24 cellular contexts compared by ENCODE assay signal in the genomic region with DNA sequence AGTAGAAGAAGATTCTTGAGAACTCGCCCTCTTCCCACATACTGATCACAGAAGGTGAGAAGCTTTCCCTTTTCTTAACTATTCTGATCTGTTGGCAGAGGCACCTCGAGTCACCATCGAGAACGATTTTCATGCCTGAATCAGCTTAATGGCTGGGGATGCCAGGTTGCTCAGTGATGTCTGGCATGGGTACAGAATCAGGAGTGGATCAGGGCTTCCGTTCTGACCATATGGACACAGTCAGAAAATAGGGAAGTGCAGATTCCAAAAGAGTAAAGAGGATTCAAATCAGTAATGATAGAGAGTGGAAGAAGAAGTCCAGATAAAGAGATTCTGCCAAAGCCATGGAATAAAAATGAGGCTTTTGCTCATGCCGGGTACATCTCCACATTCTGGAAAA. TPM values are rescaled to one million over a fixed set of nuclear protein-coding genes. Genes with fewer than 3 reads are reported as not detected.
A peak's percentile ranks its signal among the peaks of the same experiment; 100 is the strongest.
DNase-seq lines count a peak whose midpoint lies in the region; ATAC-seq and TF ChIP-seq lines count a peak whose summit lies in the region.
"Had no signal": no experiment of that assay in that cellular context is flagged by ENCODE, and none has a peak within 500 bp of the region (broad histone marks: within the 10 kb centered on the region; RNA-seq: fewer than 3 reads in every experiment).

No MANE protein-coding gene starts in this region.

- H2AFZ ChIP-seq in SK-N-SH (ENCODE audit: low read depth) (peak overlapping the region; percentile 45), GM23338 (peak overlapping the region; percentile 43; the same call in 1 of the 2 replicates), PC-9 (no peak overlapping the region)

- H4K20me1 ChIP-seq in SK-N-SH (ENCODE audit: insufficient read depth), result no peaks in the 10 kb centered on the region
- no peaks in the 10 kb centered on the region for H4K20me1 ChIP-seq in GM23338 (replicated peaks; ENCODE audit: insufficient read depth)
- H4K20me1 ChIP-seq in PC-9 (ENCODE audit: insufficient read depth), result no peaks in the 10 kb centered on the region
- H4K20me1 ChIP-seq: BLaER1 had no signal

- H3K9me2 ChIP-seq in SK-N-SH (no peaks in the 10 kb centered on the region), GM23338 (ENCODE audit: insufficient read depth) (peaks cover 37% of the 10 kb centered on the region), PC-9 (ENCODE audit: insufficient read depth) (no peaks in the 10 kb centered on the region)

- H3K9me3 Mint-ChIP-seq in GM23338, result no peaks in the 10 kb centered on the region; the same call in 2 of the 3 replicates
- no peaks in the 10 kb centered on the region for H3K9me3 Mint-ChIP-seq in activated CD8-positive, alpha-beta T cell treated with anti-CD3 and anti-CD28 coated beads, Interleukin-2, amount 10 ng/mL, durations not matched to agents 7 days and 5 days (ENCODE audit: insufficient read depth)
- H3K9me3 Mint-ChIP-seq: CD4-positive, alpha-beta T cell had no signal

- no peak overlapping the region for H3K4me3 Mint-ChIP-seq in GM23338
- H3K4me3 Mint-ChIP-seq in activated CD8-positive, alpha-beta T cell treated with anti-CD3 and anti-CD28 coated beads, Interleukin-2, amount 10 ng/mL, durations not matched to agents 7 days and 5 days, result no peak overlapping the region
- H3K4me3 Mint-ChIP-seq: CD4-positive, alpha-beta T cell; IgD-negative memory B cell had no signal

- POLR2A ChIA-PET in SK-N-SH (lab: Yijun Ruan, JAX) (no interaction called here), PC-9 (lab: Charles Lee; ENCODE audit: unreplicated experiment) (no interaction called here)
- POLR2A ChIA-PET in activated CD8-positive, alpha-beta T cell treated with anti-CD3 and anti-CD28 coated beads, Interleukin-2, amount 10 ng/mL, durations not matched to agents 7 days and 5 days (lab: Charles Lee), result no interaction called here

- intact Hi-C loops in PC-9 (cut with micrococcal nuclease; ENCODE audit: unreplicated experiment), result loop anchor here (1.0 to 5.0 kb wide), 4 partner anchors 35 to 211 kb away; no protein-coding TSS in a partner anchor

- peaks cover 0 to 21% of the 10 kb centered on the region in 2 experiments; a peak in 2 of 4 replicates for H3K4me1 ChIP-seq in SK-N-SH (ENCODE audit: control insufficient read depth in 1 of 2, insufficient read depth in 2 of 2, low read depth in 1 of 2, low read length in 1 of 2)
- H3K4me1 ChIP-seq in GM23338 (ENCODE audit: insufficient read depth), result no peaks in the 10 kb centered on the region
- peaks cover 42% of the 10 kb centered on the region for H3K4me1 ChIP-seq in PC-9 (replicated peaks; ENCODE audit: insufficient read depth)

- H3K4me3 ChIP-seq in SK-N-SH (ENCODE audit: low read depth in 2 of 2, low read length in 1 of 2), result peak overlapping the region in 1 of 2 experiments; percentile 3; a peak in 1 of 4 replicates
- no peak overlapping the region for H3K4me3 ChIP-seq in GM23338
- H3K4me3 ChIP-seq in PC-9, result no peak overlapping the region
- H3K4me3 ChIP-seq: BLaER1 had no signal

- H3K36me3 ChIP-seq in SK-N-SH (replicated peaks in 1 of 2; ENCODE audit: control insufficient read depth in 1 of 2, insufficient read depth in 2 of 2, low read length in 1 of 2) (no peaks in the 10 kb centered on the region), GM23338 (ENCODE audit: insufficient read depth) (no peaks in the 10 kb centered on the region; the same call in 1 of the 2 replicates), PC-9 (ENCODE audit: low read depth) (no peaks in the 10 kb centered on the region)
- H3K36me3 ChIP-seq: BLaER1 had no signal

- BruUV-seq in PC-9 (replicated peaks; lab: Mats Ljungman, UMichigan), result no TSS peak

- no peaks in the 10 kb centered on the region; the same call in 2 of the 3 replicates for H3K36me3 Mint-ChIP-seq in GM23338 (ENCODE audit: low read depth)
- no peaks in the 10 kb centered on the region for H3K36me3 Mint-ChIP-seq in activated CD8-positive, alpha-beta T cell treated with anti-CD3 and anti-CD28 coated beads, Interleukin-2, amount 10 ng/mL, durations not matched to agents 7 days and 5 days (ENCODE audit: low read depth)
- H3K36me3 Mint-ChIP-seq: IgD-negative memory B cell had no signal

- no peak for TF ChIP-seq RAD21 in SK-N-SH (IDR thresholded peaks at IDR 0.05; ENCODE audit: low read length)

- H3K27me3 ChIP-seq in SK-N-SH (ENCODE audit: insufficient read depth) (no peaks in the 10 kb centered on the region), GM23338 (ENCODE audit: insufficient read depth) (no peaks in the 10 kb centered on the region), PC-9 (ENCODE audit: insufficient read depth, low read depth) (no peaks in the 10 kb centered on the region)
- H3K27me3 ChIP-seq: BLaER1 had no signal

- H3K9me3 ChIP-seq in SK-N-SH, result no peaks in the 10 kb centered on the region
- H3K9me3 ChIP-seq in PC-9 (ENCODE audit: insufficient read depth, low read depth), result no peaks in the 10 kb centered on the region; the same call in 1 of the 2 replicates
- H3K9me3 ChIP-seq: BLaER1 had no signal

- no peak overlapping the region for H3K27ac Mint-ChIP-seq in GM23338
- H3K27ac Mint-ChIP-seq in activated CD8-positive, alpha-beta T cell treated with anti-CD3 and anti-CD28 coated beads, Interleukin-2, amount 10 ng/mL, durations not matched to agents 7 days and 5 days, result no peak overlapping the region
- H3K27ac Mint-ChIP-seq: CD4-positive, alpha-beta T cell; IgD-negative memory B cell had no signal

- H3K9ac ChIP-seq in SK-N-SH, result peak overlapping the region; percentile 44; the same call in 1 of the 2 replicates
- H3K9ac ChIP-seq: BLaER1 had no signal

- CTCF ChIA-PET in SK-N-SH (lab: Yijun Ruan, JAX) (no interaction called here), PC-9 (lab: Charles Lee) (interaction anchor here (0.5 kb wide), 1 partner anchor 709 kb away, joined by 4 read pairs; no protein-coding TSS in a partner anchor)
- CTCF ChIA-PET in activated CD8-positive, alpha-beta T cell treated with anti-CD3 and anti-CD28 coated beads, Interleukin-2, amount 10 ng/mL, durations not matched to agents 7 days and 5 days (lab: Charles Lee), result no interaction called here

- H3K27me3 Mint-ChIP-seq in GM23338 (ENCODE audit: insufficient read depth, low read depth, poor library complexity), result peaks cover 3% of the 10 kb centered on the region
- H3K27me3 Mint-ChIP-seq in activated CD8-positive, alpha-beta T cell treated with anti-CD3 and anti-CD28 coated beads, Interleukin-2, amount 10 ng/mL, durations not matched to agents 7 days and 5 days (ENCODE audit: low read depth), result peaks cover 43% of the 10 kb centered on the region
- H3K27me3 Mint-ChIP-seq: IgD-negative memory B cell had no signal

- peaks cover 34% of the 10 kb centered on the region for H3F3A ChIP-seq in SK-N-SH (replicated peaks; ENCODE audit: insufficient read depth)
- H3F3A ChIP-seq in GM23338 (replicated peaks; ENCODE audit: low read depth), result no peaks in the 10 kb centered on the region
- H3F3A ChIP-seq in PC-9 (ENCODE audit: insufficient read depth, low read depth), result peaks cover 28% of the 10 kb centered on the region

- H3K27ac ChIP-seq in SK-N-SH (ENCODE audit: low read depth in 2 of 2, low read length in 1 of 2) (peak overlapping the region in 1 of 2 experiments; percentile 84; a peak in 2 of 4 replicates), GM23338 (ENCODE audit: low read depth) (no peak overlapping the region), PC-9 (no peak overlapping the region)
- H3K27ac ChIP-seq: BLaER1 had no signal

- DNase-seq in SK-N-SH (no peak), GM23338 (ENCODE audit: low spot score) (no peak), PC-9 (no peak), cerebellum (ENCODE audit: low spot score) (peak; percentile 86), SKM-1 treated with dmso at 0.1 percent for 144 hours (lab: John Stamatoyannopoulos, UW; ENCODE audit: unreplicated experiment) (no peak)
- no peak for DNase-seq in activated CD8-positive, alpha-beta T cell treated with anti-CD3 and anti-CD28 coated beads, Interleukin-2, amount 10 ng/mL, durations not matched to agents 7 days and 5 days
- no peak for DNase-seq in stimulated activated naive CD4-positive, alpha-beta T cell (lab: John Stamatoyannopoulos, UW)
- DNase-seq: CD4-positive, alpha-beta T cell; DMS79; EL; GF-D8; NCI-H1092 treated with DMSO at 0.1 percent for 48 hours; NCI-H1436; NCI-H1930; NCI-H2107; NCI-H524 treated with DMSO at 0.1 percent for 48 hours; NCI-H774; RPMI8226; SHP77; SW 1271 had no signal

- ATAC-seq in SK-N-SH treated with all-trans-retinoic acid at 6 μM for 48 hours (no peak), GM23338 (no peak)
- no peak for ATAC-seq in activated CD8-positive, alpha-beta T cell treated with anti-CD3 and anti-CD28 coated beads, Interleukin-2, amount 10 ng/mL, durations not matched to agents 7 days and 5 days
- ATAC-seq: HCT116 had no signal

- peaks cover 4% of the 10 kb centered on the region; the same call in 1 of the 3 replicates for H3K4me1 Mint-ChIP-seq in GM23338
- H3K4me1 Mint-ChIP-seq in activated CD8-positive, alpha-beta T cell treated with anti-CD3 and anti-CD28 coated beads, Interleukin-2, amount 10 ng/mL, durations not matched to agents 7 days and 5 days (ENCODE audit: low read depth), result peaks cover 20% of the 10 kb centered on the region
- H3K4me1 Mint-ChIP-seq: IgD-negative memory B cell had no signal

- no peak for TF ChIP-seq EP300 in SK-N-SH (IDR thresholded peaks at IDR 0.05; ENCODE audit: borderline replicate concordance in 1 of 2, low read depth in 1 of 2, low read length in 1 of 2)

- no peak for TF ChIP-seq CTCF in SK-N-SH (IDR thresholded peaks at IDR 0.05)
- no peak for TF ChIP-seq CTCF in GM23338 (conservative IDR thresholded peaks at IDR 0.05; ENCODE audit: low read depth in 2 of 2)
- TF ChIP-seq CTCF in PC-9 (conservative IDR thresholded peaks at IDR 0.05), result no peak

- 19% methylated on average over 6 of the region's 6 CpGs for WGBS in SK-N-SH (ENCODE audit: low lambda C conversion rate)

- no peaks in the 10 kb centered on the region for H3K79me2 ChIP-seq in SK-N-SH (ENCODE audit: insufficient read depth)
- H3K79me2 ChIP-seq in GM23338 (replicated peaks; ENCODE audit: insufficient read depth), result no peaks in the 10 kb centered on the region
- no peaks in the 10 kb centered on the region for H3K79me2 ChIP-seq in PC-9 (ENCODE audit: low read depth)

- H3K4me2 ChIP-seq in SK-N-SH, result peak overlapping the region; percentile 52
- no peak overlapping the region for H3K4me2 ChIP-seq in GM23338
- H3K4me2 ChIP-seq in PC-9, result peak overlapping the region; percentile 10; the same call in 1 of the 2 replicates
- H3K4me2 ChIP-seq: BLaER1 had no signal

TF ChIP-seq in SK-N-SH, 30 proteins besides CTCF, POLR2A, EP300 and RAD21 (continues in another document):
- no peak for TF ChIP-seq MEF2A (IDR thresholded peaks at IDR 0.05; ENCODE audit: borderline replicate concordance, low read depth)

TF ChIP-seq in GM23338, 12 proteins besides CTCF, POLR2A, EP300 and RAD21 (continues in another document):
- TF ChIP-seq CREB1 (CRISPR knock-in tag; IDR thresholded peaks at IDR 0.05; ENCODE audit: low read depth) (no peak), JUNB (IDR thresholded peaks at IDR 0.05; ENCODE audit: unreplicated experiment) (no peak)

RNA-seq across cellular contexts. Expression of a gene that starts 52.0 kb away (rescaled TPM):
- polyA plus RNA-seq in SK-N-SH (2012; rRNA removed) (4.4 and 5.1 TPM in 2 replicates), GM23338 (2016; fragmentation: Nextera tagmentation; extraction: Ambion mirVana) (35.0 and 35.2 TPM in 2 replicates)
- 3.8 and 3.9 TPM in 2 replicates for polyA plus RNA-seq in SK-N-SH (2012; cell fraction: cytosol; rRNA removed)
- polyA plus RNA-seq in SK-N-SH (2012; cell fraction: nucleus; rRNA removed), result 15.3 and 16.8 TPM in 2 replicates
- 145 and 154 TPM in 2 replicates for total RNA-seq in GM23338 (2014; rRNA removed; shearing (Covaris generic))
- total RNA-seq in PC-9 (2021) (47.9 and 55.8 TPM in 2 replicates), cerebellum (60.4 TPM)
- 1 to 10 TPM; 6.3 to 6.6 TPM for total RNA-seq in activated CD8-positive, alpha-beta T cell treated with anti-CD3 and anti-CD28 coated beads, Interleukin-2, amount 10 ng/mL, durations not matched to agents 7 days and 5 days
